In genomic region chr12:92602476-92602875, GRCh38 we compare ENCODE assay signal across 1 cellular context.
TF ChIP-seq lines count a peak whose summit lies in the region.

No MANE protein-coding gene starts in this region.

TF ChIP-seq in endothelial cell of umbilical vein, 7 proteins besides CTCF, POLR2A, EP300 and RAD21 (continued from another document):
- TF ChIP-seq GATA2 (IDR thresholded peaks at IDR 0.05; ENCODE audit: insufficient read depth, insufficient read length, low read depth, low read length) (no peak), POLR2AphosphoS5 (IDR thresholded peaks at IDR 0.05; ENCODE audit: insufficient read depth, low read depth, low read length) (no peak)
